27 cellular contexts compared by ENCODE assay signal in genomic region chr9:108483676-108484075, GRCh38.
"Had no signal": no experiment of that assay in that cellular context is flagged by ENCODE, and none has a peak within 500 bp of the region (broad histone marks: within the 10 kb centered on the region; RNA-seq: fewer than 3 reads in every experiment).

No MANE protein-coding gene starts in this region.

- H3K9me3 Mint-ChIP-seq: stimulated activated naive CD8-positive, alpha-beta T cell treated with anti-CD3 and anti-CD28 coated beads, Interleukin-15, Interleukin-2, amounts not matched to agents 100 ng/mL and 50 ng/mL, for 24 hours had no signal

- ATAC-seq: left colon; left lung; lower lobe of right lung; naive thymus-derived CD8-positive, alpha-beta T cell; pancreas; right cardiac atrium; stimulated activated effector memory CD8-positive, alpha-beta T cell treated with anti-CD3 and anti-CD28 coated beads, Interleukin-12 subunit alpha, Interleukin-12 subunit beta, amount 100 ng/mL, for 72 hours; upper lobe of right lung had no signal

- H3K27ac Mint-ChIP-seq: immature natural killer cell; naive thymus-derived CD8-positive, alpha-beta T cell; nephron; stimulated activated effector memory CD8-positive, alpha-beta T cell treated with anti-CD3 and anti-CD28 coated beads, Interleukin-12 subunit alpha, Interleukin-12 subunit beta, amount 100 ng/mL, for 72 hours; stimulated activated naive CD8-positive, alpha-beta T cell treated with anti-CD3 and anti-CD28 coated beads, Interleukin-15, Interleukin-2, amounts not matched to agents 100 ng/mL and 50 ng/mL, for 24 hours had no signal

- H3K4me3 Mint-ChIP-seq: immature natural killer cell; naive thymus-derived CD8-positive, alpha-beta T cell; nephron; neural crest cell; stimulated activated effector memory CD8-positive, alpha-beta T cell treated with anti-CD3 and anti-CD28 coated beads, Interleukin-12 subunit alpha, Interleukin-12 subunit beta, amount 100 ng/mL, for 72 hours; stimulated activated naive CD8-positive, alpha-beta T cell treated with anti-CD3 and anti-CD28 coated beads, Interleukin-15, Interleukin-2, amounts not matched to agents 100 ng/mL and 50 ng/mL, for 24 hours had no signal

- DNase-seq: hippocampal formation; immature natural killer cell; kidney glomerular epithelial cell; left colon; left lung; lower lobe of right lung; naive thymus-derived CD8-positive, alpha-beta T cell; nucleus accumbens; pancreas; posterior cingulate gyrus; retina; right cardiac atrium; sigmoid colon; small intestine; spleen; stimulated activated CD4-positive, alpha-beta T cell treated with anti-CD3 and anti-CD28 coated beads, Interleukin-4, amount 100 ng/mL, for 24 hours; stimulated activated naive CD4-positive, alpha-beta T cell; tibial artery; trophoblast cell; upper lobe of right lung had no signal

- H3K36me3 ChIP-seq: left lung, lower lobe of right lung, pancreas, prostate gland, sigmoid colon, spleen, suprapubic skin, thoracic aorta, tibial artery, upper lobe of right lung had no signal

- H3K4me3 ChIP-seq: left lung, lower lobe of right lung, pancreas, prostate gland, sigmoid colon, spleen, suprapubic skin, thoracic aorta, tibial artery, upper lobe of right lung had no signal

- H3K9me3 ChIP-seq: left lung, lower lobe of right lung, pancreas, prostate gland, sigmoid colon, suprapubic skin, thoracic aorta, upper lobe of right lung had no signal

- H3K36me3 Mint-ChIP-seq: immature natural killer cell; stimulated activated effector memory CD8-positive, alpha-beta T cell treated with anti-CD3 and anti-CD28 coated beads, Interleukin-12 subunit alpha, Interleukin-12 subunit beta, amount 100 ng/mL, for 72 hours had no signal

- H3K4me1 ChIP-seq: lower lobe of right lung, pancreas, prostate gland, spleen, upper lobe of right lung had no signal

- H3K4me1 Mint-ChIP-seq: immature natural killer cell; naive thymus-derived CD8-positive, alpha-beta T cell; nephron; neural crest cell; stimulated activated effector memory CD8-positive, alpha-beta T cell treated with anti-CD3 and anti-CD28 coated beads, Interleukin-12 subunit alpha, Interleukin-12 subunit beta, amount 100 ng/mL, for 72 hours had no signal

- H3K27ac ChIP-seq: left lung, lower lobe of right lung, pancreas, prostate gland, sigmoid colon, spleen, thoracic aorta, tibial artery, upper lobe of right lung had no signal

- H3K27me3 Mint-ChIP-seq: stimulated activated naive CD8-positive, alpha-beta T cell treated with anti-CD3 and anti-CD28 coated beads, Interleukin-15, Interleukin-2, amounts not matched to agents 100 ng/mL and 50 ng/mL, for 24 hours had no signal

- H3K27me3 ChIP-seq: left lung, pancreas, sigmoid colon, spleen, suprapubic skin, tibial artery, upper lobe of right lung had no signal
